Comparison of ENCODE assay signal across 8 cellular contexts in the genomic region with DNA sequence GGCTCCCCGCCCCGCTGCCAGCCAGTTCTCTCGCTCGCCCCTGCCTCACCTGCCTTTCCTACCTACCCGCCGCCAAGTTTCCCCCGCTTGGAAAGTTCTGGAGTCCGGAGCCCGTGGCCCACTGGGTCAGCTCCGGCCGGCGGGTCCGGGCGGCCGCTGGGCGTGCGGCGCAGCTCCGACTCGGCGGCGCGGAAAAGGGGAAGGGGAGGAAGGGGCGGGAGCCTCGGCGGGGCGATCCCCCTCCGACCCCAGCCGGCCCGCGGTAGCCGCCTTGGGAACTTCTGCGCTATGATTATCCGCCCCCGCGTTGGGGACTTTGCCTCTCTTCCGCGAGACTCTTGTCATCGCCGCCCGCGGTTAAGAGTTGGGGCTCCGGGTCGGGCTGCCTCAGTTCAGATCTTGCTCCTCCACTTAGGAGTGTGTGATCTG. TPM values are rescaled to one million over a fixed set of nuclear protein-coding genes. Genes with fewer than 3 reads are reported as not detected.
A peak's percentile ranks its signal among the peaks of the same experiment; 100 is the strongest.
DNase-seq lines count a peak whose midpoint lies in the region; ATAC-seq and TF ChIP-seq lines count a peak whose summit lies in the region.

No MANE protein-coding gene starts in this region.

- TF ChIP-seq CTCF in RWPE2 (IDR thresholded peaks at IDR 0.05; ENCODE audit: poor library complexity, severe bottlenecking) (no peak), spleen (IDR thresholded peaks at IDR 0.05 in 8 of 11, conservative IDR thresholded peaks at IDR 0.05 in 3 of 11) (no peak)

- no peak for TF ChIP-seq POLR2A in spleen (IDR thresholded peaks at IDR 0.05)

- peak; percentile 21 for ATAC-seq in GM18511 (IDR thresholded peaks at IDR 0.05; ENCODE audit: unreplicated experiment)
- ATAC-seq in HG02938 (IDR thresholded peaks at IDR 0.05; ENCODE audit: unreplicated experiment) = peak; percentile 13
- ATAC-seq in RWPE2 (ENCODE audit: low read depth) = no peak

- H3K27ac Mint-ChIP-seq in activated naive CD8-positive, alpha-beta T cell = peak overlapping the region; percentile 86

- DNase-seq in RWPE2 (ENCODE audit: low spot score) (no peak), iPS DF 6.9 (ENCODE audit: low read depth, low spot score) (no peak), spleen (peak; percentile 94), HuH-7.5 (ENCODE audit: low spot score) (no peak), NCI-H187 treated with DMSO at 0.1 percent for 48 hours (lab: John Stamatoyannopoulos, UW) (no peak)

- peaks cover 45% of the 10 kb centered on the region for H3K27me3 ChIP-seq in RWPE2 (ENCODE audit: insufficient read depth, poor library complexity, severe bottlenecking)
- H3K27me3 ChIP-seq in iPS DF 6.9 (ENCODE audit: control insufficient read depth, insufficient read depth, low read length) = peaks cover 31% of the 10 kb centered on the region
- H3K27me3 ChIP-seq in spleen (replicated peaks in 1 of 7) = no peaks in the 10 kb centered on the region

- no peaks in the 10 kb centered on the region for H3K36me3 Mint-ChIP-seq in activated naive CD8-positive, alpha-beta T cell

- H3K27me3 Mint-ChIP-seq in activated naive CD8-positive, alpha-beta T cell = no peaks in the 10 kb centered on the region

- no peaks in the 10 kb centered on the region for H3K4me1 ChIP-seq in RWPE2 (ENCODE audit: insufficient read depth, poor library complexity, severe bottlenecking)
- 0 out of 2 replicates have a peak, but pooled peaks cover 2% of the 10 kb centered on the region for H3K4me1 ChIP-seq in iPS DF 6.9 (ENCODE audit: control insufficient read depth, insufficient read depth, low read length)
- H3K4me1 ChIP-seq in spleen = peaks cover 10 to 41% (median 26%) of the 10 kb centered on the region in 6 donors

- no peaks in the 10 kb centered on the region for H3K9me3 ChIP-seq in RWPE2 (ENCODE audit: severe bottlenecking)
- no peaks in the 10 kb centered on the region for H3K9me3 ChIP-seq in iPS DF 6.9 (ENCODE audit: control insufficient read depth, insufficient read depth, low read length)
- H3K9me3 ChIP-seq in spleen = no peaks in the 10 kb centered on the region

- H3K4me3 Mint-ChIP-seq in activated naive CD8-positive, alpha-beta T cell = peak overlapping the region; percentile 91

- H3K4me3 ChIP-seq in RWPE2 (ENCODE audit: severe bottlenecking) (peak overlapping the region; percentile 42), iPS DF 6.9 (ENCODE audit: low read length) (peak overlapping the region; percentile 76; the same call in 1 of the 2 replicates), spleen (peak overlapping the region; percentile 44 to 79 (median 66))

- peaks cover 31% of the 10 kb centered on the region for H3K4me1 Mint-ChIP-seq in activated naive CD8-positive, alpha-beta T cell (ENCODE audit: low read depth)

- H3K9me3 Mint-ChIP-seq in activated naive CD8-positive, alpha-beta T cell (ENCODE audit: low read depth) = no peaks in the 10 kb centered on the region

- H3K27ac ChIP-seq in RWPE2 (ENCODE audit: poor library complexity, severe bottlenecking) (no peak overlapping the region), iPS DF 6.9 (ENCODE audit: low read length) (no peak overlapping the region), spleen (peak overlapping the region; percentile 93 to 99 (median 96))

- intact Hi-C loops in spleen (cut with DNase I; ENCODE audit: low total_unique reads) = no loop called here

- H3K36me3 ChIP-seq in RWPE2 (ENCODE audit: low read depth) = no peaks in the 10 kb centered on the region
- H3K36me3 ChIP-seq in iPS DF 6.9 (ENCODE audit: control insufficient read depth, insufficient read depth, low read length) = no peaks in the 10 kb centered on the region
- H3K36me3 ChIP-seq in spleen = no peaks in the 10 kb centered on the region

- no CpG with 5 or more reads among the region's 44 CpGs for WGBS in iPS DF 6.9 (ENCODE audit: insufficient coverage, insufficient read length)
- 0 to 1% (median 0%) methylated on average over 26 to 44 of the region's 44 CpGs for WGBS in spleen, 5 donors

RNA-seq across cellular contexts. Expression of gene SF3B5, which starts 31.0 kb away (rescaled TPM):
- 100 to 1,000 TPM in 3 of 7 donors, 10 to 100 TPM in 4; 80.1 to 153 (median 89.6) TPM for total RNA-seq in spleen
- 100 to 1,000 TPM; 172 to 236 (median 189) TPM for polyA plus RNA-seq in spleen

RNA-seq across cellular contexts. Expression of gene PLAGL1, which starts 56.4 kb away (rescaled TPM):
- total RNA-seq in spleen = 10 to 100 TPM; 20.4 to 34.4 (median 27.9) TPM
- 10 to 100 TPM in 1 of 3 donors, 1 to 10 TPM in 2; 7.1 to 12.2 (median 9.7) TPM for polyA plus RNA-seq in spleen

Comparison
In these comparisons a context has a peak if more than half of its experiments do, and no peak if none do; other contexts are left out.
1. H3K27ac ChIP-seq: peak in spleen (8 of 8); none in RWPE2 (single experiment) and iPS DF 6.9 (single experiment).
2. Peak in every context shown above with its lines, with median percentiles within 50 percentile points of each other: H3K4me3 ChIP-seq.